ENCODE assay signal across 8 cellular contexts in genomic region chr3:194134757-194135515, GRCh38. TPM values are rescaled to one million over a fixed set of nuclear protein-coding genes. Genes with fewer than 3 reads are reported as not detected.
DNase-seq lines count a peak whose midpoint lies in the region; ATAC-seq and TF ChIP-seq lines count a peak whose summit lies in the region.

No MANE protein-coding gene starts in this region.

- H3K9ac ChIP-seq in DND-41 (ENCODE audit: low read depth, low read length), result peak overlapping the region; percentile 68

- TF ChIP-seq POLR2A in suprapubic skin (IDR thresholded peaks at IDR 0.05), result peak in 1 of 2 donors; percentile 18

- H3K79me2 ChIP-seq in DND-41 (ENCODE audit: insufficient read depth, low read length), result peaks cover 29% of the 10 kb centered on the region

- H3K27ac ChIP-seq in DND-41 (ENCODE audit: low read length) (peak overlapping the region; percentile 58), neutrophil (no peak overlapping the region), suprapubic skin (peak overlapping the region; percentile 89)

- TF ChIP-seq CTCF in DND-41 (IDR thresholded peaks at IDR 0.05; ENCODE audit: borderline replicate concordance, extremely low read depth, low read length, poor library complexity, severe bottlenecking) (no peak), neutrophil (IDR thresholded peaks at IDR 0.05) (no peak), suprapubic skin (IDR thresholded peaks at IDR 0.05) (no peak)

- H3K4me2 ChIP-seq in DND-41 (ENCODE audit: insufficient read depth, low read length), result peak overlapping the region; percentile 89

- H3K36me3 ChIP-seq in DND-41 (ENCODE audit: insufficient read depth, low read length), result peaks cover 24% of the 10 kb centered on the region
- no peaks in the 10 kb centered on the region for H3K36me3 ChIP-seq in neutrophil
- H3K36me3 ChIP-seq in suprapubic skin, result peaks cover 6% of the 10 kb centered on the region

- no peak overlapping the region; the same call in 1 of the 2 replicates for H2AFZ ChIP-seq in DND-41 (ENCODE audit: low read depth, low read length)

- peaks cover 34% of the 10 kb centered on the region for H4K20me1 ChIP-seq in DND-41 (ENCODE audit: insufficient read depth, low read length)

- peaks cover 75% of the 10 kb centered on the region for H3K4me1 ChIP-seq in DND-41 (ENCODE audit: insufficient read depth, low read length)
- peaks cover 36 to 44% of the 10 kb centered on the region in 2 experiments for H3K4me1 ChIP-seq in neutrophil (ENCODE audit: control insufficient read depth in 1 of 2, insufficient read depth in 1 of 2, low read depth in 1 of 2, low read length in 1 of 2)
- H3K4me1 ChIP-seq in suprapubic skin, result peaks cover 88% of the 10 kb centered on the region

- H3K4me3 ChIP-seq in DND-41 (ENCODE audit: low read depth in 1 of 2, low read length in 2 of 2) (peak overlapping the region in 1 of 2 experiments; percentile 82; a peak in 3 of 4 replicates), neutrophil (ENCODE audit: low read depth in 1 of 2, low read length in 1 of 2) (peak overlapping the region; percentile 55 to 65), suprapubic skin (peak overlapping the region; percentile 68)

- DNase-seq in DND-41 (peak; percentile 94), GOT3 (lab: John Stamatoyannopoulos, UW) (peak; percentile 93), M059J (ENCODE audit: low read depth) (peak; percentile 97), SHP77 (lab: John Stamatoyannopoulos, UW) (peak; percentile 84 to 90), foreskin melanocyte (peak; percentile 98), suprapubic skin (ENCODE audit: low spot score in 2 of 2) (peak; percentile 91 to 95)
- DNase-seq in activated naive CD4-positive, alpha-beta T cell treated with Interleukin-2 at 50 U/mL for 16 hours, result peak; percentile 83

- 0% methylated on average over 8 of the region's 68 CpGs for WGBS in suprapubic skin

- TF ChIP-seq EP300 in suprapubic skin (IDR thresholded peaks at IDR 0.05), result peak; percentile 27

- peak; percentile 62 for ATAC-seq in DND-41 (ENCODE audit: insufficient read depth, low read depth)

- peaks cover 69% of the 10 kb centered on the region for H3K27me3 ChIP-seq in DND-41 (ENCODE audit: insufficient read depth, low read length, poor library complexity)
- peaks cover 99% of the 10 kb centered on the region for H3K27me3 ChIP-seq in neutrophil
- no peaks in the 10 kb centered on the region for H3K27me3 ChIP-seq in suprapubic skin

- H3K9me3 ChIP-seq in DND-41 (ENCODE audit: insufficient read depth, low read length, severe bottlenecking) (no peaks in the 10 kb centered on the region), neutrophil (no peaks in the 10 kb centered on the region), suprapubic skin (no peaks in the 10 kb centered on the region)

RNA-seq across cellular contexts. Expression of gene HES1, which starts 1.0 kb away (rescaled TPM):
- total RNA-seq in M059J (2014; rRNA removed; shearing (Covaris generic)), result 24.7 and 31.4 TPM in 2 replicates
- 100 to 1,000 TPM; 128 to 206 (median 154) TPM for total RNA-seq in suprapubic skin
